9 cellular contexts compared by ENCODE assay signal in the genomic region with DNA sequence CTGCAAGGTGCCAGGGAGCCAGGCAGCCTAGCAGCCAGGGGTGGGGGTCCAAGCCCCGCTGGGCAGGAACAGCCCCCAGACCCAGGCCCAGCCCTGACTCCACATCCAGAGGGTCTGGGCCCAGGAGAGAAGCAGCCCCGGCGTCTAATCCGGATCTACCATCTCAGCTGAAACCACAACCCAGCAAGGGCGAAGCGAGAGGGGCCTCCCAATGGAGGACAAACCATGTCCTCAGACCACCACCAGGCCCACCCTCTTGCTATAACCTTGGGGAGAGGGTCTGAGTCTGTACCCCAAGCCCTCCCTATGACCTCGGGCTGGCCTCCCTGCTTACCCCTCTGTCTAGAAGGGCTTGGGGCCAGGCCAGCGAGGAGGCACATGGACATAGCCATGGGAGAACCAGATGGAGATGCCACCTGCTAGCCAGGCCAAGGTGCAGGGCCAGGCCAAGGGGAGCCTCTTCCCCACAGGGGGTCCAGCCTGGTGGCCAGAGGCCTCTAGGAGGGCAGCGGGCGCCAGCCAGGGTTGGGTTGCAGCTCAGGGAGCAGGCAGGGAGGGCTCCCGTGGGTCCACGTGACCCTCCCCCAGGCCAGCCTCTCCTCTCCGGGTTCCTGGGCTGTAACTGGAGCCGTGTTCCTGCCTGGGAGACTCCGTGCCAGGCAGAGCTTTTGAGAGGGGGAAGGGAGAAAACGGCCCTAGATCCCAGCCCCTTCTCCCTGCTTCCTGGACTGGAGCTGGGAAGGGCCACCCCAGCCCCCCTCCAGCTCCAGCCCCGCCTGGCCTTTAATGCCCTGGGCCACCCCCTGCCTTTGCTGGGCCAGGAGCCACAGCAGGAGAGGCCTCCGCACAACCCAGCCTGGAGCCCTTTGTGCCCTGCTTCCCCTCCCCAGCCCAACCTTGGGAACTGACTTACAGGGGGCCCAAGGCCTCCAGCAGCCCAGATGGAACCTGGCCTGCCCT. TPM values are rescaled to one million over a fixed set of nuclear protein-coding genes. Genes with fewer than 3 reads are reported as not detected.
DNase-seq lines count a peak whose midpoint lies in the region.
"Had no signal": no experiment of that assay in that cellular context is flagged by ENCODE, and none has a peak within 500 bp of the region (broad histone marks: within the 10 kb centered on the region; RNA-seq: fewer than 3 reads in every experiment).

No MANE protein-coding gene starts in this region.

- in situ Hi-C loops in KBM-7 (cut with MboI; ENCODE audit: low pct_unique_long_range_greater_than_20kb, low sequenced_read_pairs), result loop anchor here (25.0 kb wide), 2 partner anchors 183 to 483 kb away; no protein-coding TSS in a partner anchor

- peaks cover 48% of the 10 kb centered on the region for H3K4me1 ChIP-seq in rectal smooth muscle tissue (ENCODE audit: control insufficient read depth, insufficient read depth, low read length)

- intact Hi-C loops in cardiac septum (cut with DNase I), result no loop called here

- H3K27me3 ChIP-seq in H7 (ENCODE audit: control insufficient read depth, insufficient read depth, low read length), result peaks cover 16% of the 10 kb centered on the region
- peaks cover 5% of the 10 kb centered on the region for H3K27me3 ChIP-seq in rectal smooth muscle tissue (ENCODE audit: control insufficient read depth, insufficient read depth, low read length)

- DNase-seq in H7 (peak; percentile 56), NCI-H510A treated with DMSO at 0.1 percent for 48 hours (lab: John Stamatoyannopoulos, UW) (peak; percentile 64), cardiac septum (ENCODE audit: low spot score) (peak; percentile 78), AG08395 (ENCODE audit: low spot score) (no peak), hippocampal formation (lab: John Stamatoyannopoulos, UW) (no peak), KBM-7 (no peak), NCI-H1105 treated with DMSO at 0.1 percent for 48 hours (lab: John Stamatoyannopoulos, UW) (no peak)
- DNase-seq: activated naive CD4-positive, alpha-beta T cell treated with anti-CD3 and anti-CD28 coated beads, Interleukin-2, amount 50 U/mL, for 16 hours had no signal

- H3K4me3 ChIP-seq in H7 (ENCODE audit: insufficient read depth, low read depth, low read length) (no peak overlapping the region), rectal smooth muscle tissue (ENCODE audit: low read length) (peak overlapping the region; percentile 58)

- H3K9ac ChIP-seq in rectal smooth muscle tissue (ENCODE audit: low read length), result peak overlapping the region; percentile 56

- H3K36me3 ChIP-seq in H7 (replicated peaks; ENCODE audit: control insufficient read depth, insufficient read depth, low read length) (no peaks in the 10 kb centered on the region), rectal smooth muscle tissue (ENCODE audit: control insufficient read depth, insufficient read depth, low read length) (no peaks in the 10 kb centered on the region)

- peak overlapping the region; percentile 100 for H3K27ac ChIP-seq in rectal smooth muscle tissue (ENCODE audit: low read depth, low read length)

RNA-seq across cellular contexts. Expression of gene WNT9A, which starts 2.5 kb away (rescaled TPM):
- total RNA-seq in H7 (2014; rRNA removed; shearing (Covaris generic)), result 3.2 and 4.0 TPM in 2 replicates
- 6.5 TPM for total RNA-seq in cardiac septum

Comparison
In these comparisons a context has a peak if more than half of its experiments do, and no peak if none do; other contexts are left out.
1. DNase-seq: peak in H7 (single experiment), NCI-H510A treated with DMSO at 0.1 percent for 48 hours (single experiment) and cardiac septum (single experiment); none in AG08395 (single experiment), hippocampal formation (0 of 2), KBM-7 (single experiment) and NCI-H1105 treated with DMSO at 0.1 percent for 48 hours (single experiment).